In genomic region chr5:178142642-178143041, GRCh38 we compare ENCODE assay signal across 36 cellular contexts. TPM values are rescaled to one million over a fixed set of nuclear protein-coding genes. Genes with fewer than 3 reads are reported as not detected.
"Had no signal": no experiment of that assay in that cellular context is flagged by ENCODE, and none has a peak within 500 bp of the region (broad histone marks: within the 10 kb centered on the region; RNA-seq: fewer than 3 reads in every experiment).

No MANE protein-coding gene starts in this region.

- H3K9me3 ChIP-seq: gastrocnemius medialis, left lung, prostate gland, right atrium auricular region, testis, tibial artery had no signal

- H3K36me3 ChIP-seq: neural progenitor cell had no signal

- H3K4me1 ChIP-seq: left lung, neural progenitor cell, prostate gland, right atrium auricular region, tibial artery had no signal

- H3K4me3 ChIP-seq: coronary artery, gastrocnemius medialis, hepatocyte, left lung, neural progenitor cell, prostate gland, right atrium auricular region, smooth muscle cell, testis, tibial artery had no signal

- H3K4me1 Mint-ChIP-seq: neural progenitor cell had no signal

- H3K27ac Mint-ChIP-seq: neural progenitor cell, type B pancreatic cell had no signal

- H3K27me3 Mint-ChIP-seq: naive thymus-derived CD4-positive, alpha-beta T cell; type B pancreatic cell had no signal

- H3K27me3 ChIP-seq: gastrocnemius medialis, hepatocyte, left lung, neural progenitor cell, right atrium auricular region, testis, tibial artery had no signal

- H3K4me3 Mint-ChIP-seq: naive thymus-derived CD4-positive, alpha-beta T cell; nephron; neural progenitor cell; type B pancreatic cell had no signal

- DNase-seq: foreskin fibroblast; gastrocnemius medialis; head of caudate nucleus; left cardiac atrium; mesendoderm; midbrain; naive thymus-derived CD4-positive, alpha-beta T cell; nucleus accumbens; stimulated activated CD4-positive, alpha-beta T cell treated with anti-CD3 and anti-CD28 coated beads, Interleukin-12 subunit alpha, Interleukin-12 subunit beta, amount 100 ng/mL, for 4 hours; stimulated activated CD4-positive, alpha-beta T cell treated with anti-CD3 and anti-CD28 coated beads, Interleukin-1b, Interleukin-23, amount 100 ng/mL, for 48 hours; stimulated activated CD4-positive, alpha-beta T cell treated with anti-CD3 and anti-CD28 coated beads, Interleukin-4, amount 100 ng/mL, for 1 hour; stimulated activated CD8-positive, alpha-beta memory T cell treated with anti-CD3 and anti-CD28 coated beads, Interleukin-4, amount 100 ng/mL, for 48 hours; stimulated activated naive CD8-positive, alpha-beta T cell treated with anti-CD3 and anti-CD28 coated beads, Interleukin-15, Interleukin-2, amounts not matched to agents 100 U/mL and 50 U/mL, for 24 hours; substantia nigra; testis; tibial artery had no signal

- ATAC-seq: esophagus mucosa; gastrocnemius medialis; left cardiac atrium; left lung; naive thymus-derived CD4-positive, alpha-beta T cell; sciatic nerve; stimulated activated naive CD8-positive, alpha-beta T cell treated with anti-CD3 and anti-CD28 coated beads, Interleukin-15, Interleukin-2, amounts not matched to agents 100 U/mL and 50 U/mL, for 24 hours had no signal

- H3K9me3 Mint-ChIP-seq: naive thymus-derived CD4-positive, alpha-beta T cell; nephron; neural progenitor cell; type B pancreatic cell had no signal

- H3K9ac ChIP-seq: neural progenitor cell had no signal

- H2AFZ ChIP-seq: hepatocyte, neural progenitor cell had no signal

- H3K4me2 ChIP-seq: hepatocyte, neural progenitor cell, smooth muscle cell had no signal

- H3K27ac ChIP-seq: coronary artery, epithelial cell of prostate, hepatocyte, left lung, neural progenitor cell, prostate gland, right atrium auricular region, testis, tibial artery had no signal

RNA-seq across cellular contexts. Expression of gene GMCL2, which starts 44.5 kb away (rescaled TPM):
- total RNA-seq: dermis microvascular lymphatic vessel endothelial cell; esophagus mucosa; gastrocnemius medialis; glomerular endothelial cell; hepatocyte; kidney epithelial cell; left cardiac atrium; left lung; lower leg skin; lung microvascular endothelial cell; mucosa of gallbladder; naive thymus-derived CD4-positive, alpha-beta T cell; osteocyte; right atrium auricular region; sciatic nerve had no signal
- polyA plus RNA-seq: hepatocyte; naive thymus-derived CD4-positive, alpha-beta T cell; smooth muscle cell; urinary bladder had no signal
